Comparison of ENCODE assay signal across 8 cellular contexts in genomic region chr4:4248885-4249203, GRCh38. TPM values are rescaled to one million over a fixed set of nuclear protein-coding genes. Genes with fewer than 3 reads are reported as not detected.
DNase-seq lines count a peak whose midpoint lies in the region; ATAC-seq and TF ChIP-seq lines count a peak whose summit lies in the region.

No MANE protein-coding gene starts in this region.

- TF ChIP-seq POLR2A in HCT116 (IDR thresholded peaks at IDR 0.05; ENCODE audit: borderline replicate concordance, extremely low read depth, insufficient read depth, insufficient read length) (no peak), spleen (IDR thresholded peaks at IDR 0.05) (no peak)

- H3K9me2 ChIP-seq in HCT116 (ENCODE audit: insufficient read depth) (no peaks in the 10 kb centered on the region), hepatocyte (replicated peaks; ENCODE audit: insufficient read depth) (no peaks in the 10 kb centered on the region)

- POLR2A ChIA-PET in HCT116 (lab: Charles Lee), result no interaction called here

- H3K9me3 ChIP-seq in HCT116 (ENCODE audit: control insufficient read depth in 1 of 2, insufficient read depth in 1 of 2, low read depth in 1 of 2, low read length in 2 of 2) (no peaks in the 10 kb centered on the region), hepatocyte (ENCODE audit: low read depth) (no peaks in the 10 kb centered on the region), spleen (no peaks in the 10 kb centered on the region)

- H3K27ac ChIP-seq in HCT116 (ENCODE audit: low read depth, low read length), result peak overlapping the region; percentile 85
- peak overlapping the region; percentile 94 for H3K27ac ChIP-seq in hepatocyte
- peak overlapping the region; percentile 91 to 96 (median 94) for H3K27ac ChIP-seq in spleen

- RAD21 ChIA-PET in HCT116 (lab: Charles Lee; ENCODE audit: low non-redundant PET in 1 of 2, low total read pairs in 2 of 2, uncharacterized antibody in 2 of 2, unreplicated experiment in 2 of 2), result no interaction called here

- intact Hi-C loops in HCT116 (cut with micrococcal nuclease), result no loop called here
- intact Hi-C loops in spleen (cut with DNase I; ENCODE audit: low total_unique reads), result no loop called here

- peak overlapping the region; percentile 90 for H3K9ac ChIP-seq in HCT116 (ENCODE audit: low read length)

- peaks cover 8 to 20% of the 10 kb centered on the region in 2 experiments for H3K4me1 ChIP-seq in HCT116 (ENCODE audit: control insufficient read depth in 1 of 2, insufficient read depth in 2 of 2, low read length in 2 of 2)
- H3K4me1 ChIP-seq in hepatocyte (ENCODE audit: insufficient read depth), result peaks cover 13% of the 10 kb centered on the region
- peaks cover 20 to 46% (median 29%) of the 10 kb centered on the region in 6 donors for H3K4me1 ChIP-seq in spleen

- H3K79me2 ChIP-seq in HCT116 (ENCODE audit: insufficient read depth, low read length), result peaks cover 16% of the 10 kb centered on the region
- peaks cover 19% of the 10 kb centered on the region for H3K79me2 ChIP-seq in hepatocyte

- no peaks in the 10 kb centered on the region for H4K20me1 ChIP-seq in HCT116 (ENCODE audit: insufficient read depth)
- H4K20me1 ChIP-seq in hepatocyte (ENCODE audit: insufficient read depth, poor library complexity, severe bottlenecking), result no peaks in the 10 kb centered on the region

- no peak for TF ChIP-seq CTCF in HCT116 (IDR thresholded peaks at IDR 0.05 in 2 of 3, conservative IDR thresholded peaks at IDR 0.05 in 1 of 3; ENCODE audit: borderline replicate concordance in 1 of 3, insufficient read depth in 1 of 3, low read depth in 2 of 3, low read length in 2 of 3)
- no peak for TF ChIP-seq CTCF in WI38 (IDR thresholded peaks at IDR 0.05; ENCODE audit: low read depth, low read length)
- TF ChIP-seq CTCF in hepatocyte (IDR thresholded peaks at IDR 0.05; ENCODE audit: poor library complexity), result no peak
- TF ChIP-seq CTCF in spleen (IDR thresholded peaks at IDR 0.05 in 8 of 11, conservative IDR thresholded peaks at IDR 0.05 in 3 of 11), result no peak

- H3K4me2 ChIP-seq in HCT116 (ENCODE audit: low read length) (peak overlapping the region; percentile 88), hepatocyte (peak overlapping the region; percentile 89)

- H3K36me3 ChIP-seq in HCT116 (ENCODE audit: control insufficient read depth in 1 of 2, insufficient read depth in 2 of 2, low read length in 2 of 2) (peaks cover 5 to 11% of the 10 kb centered on the region in 2 experiments; a peak in 2 of 4 replicates), hepatocyte (replicated peaks; ENCODE audit: insufficient read depth, low read depth) (no peaks in the 10 kb centered on the region), spleen (peaks cover 0 to 23% (median 18%) of the 10 kb centered on the region in 6 donors)

- ATAC-seq in HCT116 (no peak; the same call in none of the 2 replicates), HG03457 (IDR thresholded peaks at IDR 0.05; ENCODE audit: unreplicated experiment) (no peak), GM18861 (IDR thresholded peaks at IDR 0.05; ENCODE audit: unreplicated experiment) (no peak)

- H2AFZ ChIP-seq in HCT116 (ENCODE audit: low read depth, low read length, poor library complexity, severe bottlenecking), result peak overlapping the region; percentile 38
- H2AFZ ChIP-seq in hepatocyte, result peak overlapping the region; percentile 85

- DNase-seq in HCT116 (ENCODE audit: low read depth, low spot score) (no peak), hepatocyte (ENCODE audit: low spot score) (no peak), spleen (no peak), NCI-H146 (lab: John Stamatoyannopoulos, UW) (no peak)
- DNase-seq in stimulated activated CD4-positive, alpha-beta T cell treated with anti-CD3 and anti-CD28 coated beads, Interleukin-15, amount 100 ng/mL, for 24 hours, result no peak

- TF ChIP-seq RAD21 in HCT116 (IDR thresholded peaks at IDR 0.05; ENCODE audit: low read depth), result no peak

- WGBS in hepatocyte (ENCODE audit: low lambda C conversion rate, missing lambda C conversion rate), result 30% methylated on average over 10 of the region's 10 CpGs
- 35 to 66% (median 38%) methylated on average over 10 of the region's 10 CpGs for WGBS in spleen, 5 donors

- H3K4me3 ChIP-seq in HCT116 (replicated peaks in 1 of 2; ENCODE audit: low read depth in 1 of 2, low read length in 2 of 2) (peak overlapping the region; percentile 85 to 94), WI38 (ENCODE audit: low read depth, low read length) (peak overlapping the region; percentile 89), hepatocyte (peak overlapping the region; percentile 84), spleen (peak overlapping the region; percentile 64 to 87 (median 80))

- H3K27me3 ChIP-seq in HCT116 (ENCODE audit: insufficient read depth, low read length), result no peaks in the 10 kb centered on the region
- no peaks in the 10 kb centered on the region for H3K27me3 ChIP-seq in hepatocyte
- H3K27me3 ChIP-seq in spleen (replicated peaks in 1 of 7), result peaks cover 0 to 5% (median 0%) of the 10 kb centered on the region in 7 donors

- CTCF ChIA-PET in HCT116 (lab: Charles Lee), result interaction anchor here (2.3 kb wide), 1 partner anchor 11 kb away, joined by 8 read pairs; no protein-coding TSS in a partner anchor

- BruUV-seq in HCT116 (replicated peaks; lab: Mats Ljungman, UMichigan), result no TSS peak

TF ChIP-seq in HCT116, 20 proteins besides CTCF, POLR2A, EP300 and RAD21:
- TF ChIP-seq CBX3 (IDR thresholded peaks at IDR 0.05; ENCODE audit: low read depth) (no peak), YY1 (IDR thresholded peaks at IDR 0.05; ENCODE audit: extremely low read depth, insufficient replicate concordance, low read depth, low read length) (no peak), ZFX (IDR thresholded peaks at IDR 0.05) (no peak), TCF7L2 (IDR thresholded peaks at IDR 0.05; ENCODE audit: borderline replicate concordance, extremely low read depth, insufficient read depth, insufficient read length) (no peak), REST (IDR thresholded peaks at IDR 0.05; ENCODE audit: low read depth) (no peak), ELF1 (IDR thresholded peaks at IDR 0.05; ENCODE audit: borderline replicate concordance, low read depth) (no peak), EGR1 (IDR thresholded peaks at IDR 0.05; ENCODE audit: low read depth) (no peak), JUND (IDR thresholded peaks at IDR 0.05) (no peak), ZBTB33 (IDR thresholded peaks at IDR 0.05; ENCODE audit: extremely low read depth, insufficient replicate concordance, low read length) (no peak)

RNA-seq across cellular contexts. Expression of gene TMEM128, which starts 0.8 kb away (rescaled TPM):
- 19.5 TPM for total RNA-seq in HCT116 (2021; ENCODE audit: unreplicated experiment)
- 13.3 and 20.8 TPM in 2 replicates for polyA plus RNA-seq in HCT116 (2012)
- total RNA-seq in hepatocyte, result 27.3 and 37.1 TPM in 2 replicates
- 29.9 and 37.9 TPM in 2 replicates for polyA plus RNA-seq in hepatocyte
- 10 to 100 TPM; 16.3 to 25.6 (median 21.0) TPM for total RNA-seq in spleen
- 10 to 100 TPM; 19.0 to 25.5 (median 23.3) TPM for polyA plus RNA-seq in spleen

RNA-seq across cellular contexts. Expression of gene OTOP1, which starts 22.1 kb away (rescaled TPM):
- total RNA-seq in HCT116 (2021; ENCODE audit: unreplicated experiment) (not detected), hepatocyte (not detected in 2 replicates), spleen (not detected)
- 0.09 TPM in 1 of 2 replicates, not detected in the other for polyA plus RNA-seq in HCT116 (2012)
- polyA plus RNA-seq in hepatocyte (not detected in 2 replicates), spleen (not detected)

RNA-seq across cellular contexts. Expression of gene LYAR, which starts 41.1 kb away (rescaled TPM):
- total RNA-seq in HCT116 (2021; ENCODE audit: unreplicated experiment), result 53.0 TPM
- 22.2 and 27.2 TPM in 2 replicates for polyA plus RNA-seq in HCT116 (2012)
- 12.2 and 12.9 TPM in 2 replicates for total RNA-seq in hepatocyte
- 6.7 and 8.6 TPM in 2 replicates for polyA plus RNA-seq in hepatocyte
- total RNA-seq in spleen, result 10 to 100 TPM; 16.7 to 29.3 (median 23.3) TPM
- 10 to 100 TPM; 13.5 to 24.6 (median 19.3) TPM for polyA plus RNA-seq in spleen

RNA-seq across cellular contexts. Expression of gene ZBTB49, which starts 41.2 kb away (rescaled TPM):
- total RNA-seq in HCT116 (2021; ENCODE audit: unreplicated experiment) (3.9 TPM), hepatocyte (2.4 and 3.3 TPM in 2 replicates), spleen (10 to 100 TPM in 6 of 7 donors, 1 to 10 TPM in 1; 5.6 to 25.4 (median 12.0) TPM)
- polyA plus RNA-seq in HCT116 (2012), result 2.3 and 2.7 TPM in 2 replicates
- polyA plus RNA-seq in hepatocyte (2.2 and 3.5 TPM in 2 replicates), spleen (1 to 10 TPM; 2.7 to 5.1 (median 4.8) TPM)
